Comparison of ENCODE assay signal across 8 cellular contexts in the genomic region with DNA sequence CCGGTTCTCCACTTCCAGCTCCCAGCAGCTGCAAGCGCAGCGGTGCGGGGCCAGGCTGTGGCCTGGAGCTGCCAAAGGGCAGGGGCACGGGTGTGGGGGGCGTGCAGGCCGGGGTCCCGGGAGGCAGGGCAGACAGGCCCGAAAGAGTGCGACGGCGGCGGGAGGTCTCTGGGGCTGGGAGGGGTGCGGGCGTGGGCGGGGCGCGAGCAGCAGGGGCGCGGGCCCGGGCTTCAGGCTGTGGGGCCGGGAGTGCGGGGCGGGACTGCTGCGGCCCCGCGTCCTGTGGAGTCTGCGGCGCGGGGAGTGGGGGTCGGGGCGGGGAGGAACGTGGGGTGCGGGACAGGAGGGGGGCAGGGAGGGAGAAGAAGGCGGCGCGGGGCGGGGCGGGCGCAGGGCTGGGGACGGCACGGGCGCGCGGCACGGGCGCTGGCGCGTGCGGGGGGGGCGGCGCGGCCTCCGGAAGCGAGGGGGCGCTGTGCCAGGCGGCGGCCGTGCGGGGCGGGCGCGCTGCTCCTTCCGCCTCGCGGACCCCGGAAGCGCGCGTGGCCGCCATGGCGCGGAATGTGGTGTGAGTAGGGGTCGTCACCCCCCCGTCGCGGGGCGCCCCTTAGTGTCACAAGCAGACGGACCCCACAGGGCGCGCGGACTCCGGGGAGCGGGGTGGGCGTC. TPM values are rescaled to one million over a fixed set of nuclear protein-coding genes. Genes with fewer than 3 reads are reported as not detected.
DNase-seq lines count a peak whose midpoint lies in the region; ATAC-seq and TF ChIP-seq lines count a peak whose summit lies in the region.

A gene (plus strand): TSS at position 521 of the 669 bp plus-strand sequence. CDS start 31 bp downstream, at position 552.

- no peak within 1 kb of the TSS for H3K4me2 ChIP-seq in PC-3 (ENCODE audit: low read length)

- in situ Hi-C loops in G401 (cut with HindIII; ENCODE audit: low sequenced_read_pairs): no loop called here

- no peak for TF ChIP-seq POLR2A in esophagus squamous epithelium (IDR thresholded peaks at IDR 0.05)

- H3K9me3 ChIP-seq in PC-3 (ENCODE audit: low read length): no peaks in the 10 kb centered on the region
- no peaks in the 10 kb centered on the region for H3K9me3 ChIP-seq in esophagus squamous epithelium
- no peaks in the 10 kb centered on the region for H3K9me3 ChIP-seq in psoas muscle

- no peaks in the 10 kb centered on the region for H3K79me2 ChIP-seq in PC-3 (ENCODE audit: low read length)

- H3K4me3 ChIP-seq in PC-3 (ENCODE audit: low read length) (no peak within 1 kb of the TSS), esophagus squamous epithelium (no peak within 1 kb of the TSS), psoas muscle (no peak within 1 kb of the TSS)

- CTCF ChIA-PET in PC-3 (lab: Charles Lee): interaction anchor here (0.5 kb wide), 1 partner anchor 42 kb away, joined by 3 read pairs; no protein-coding TSS in a partner anchor

- H2AFZ ChIP-seq in PC-3 (ENCODE audit: low read length): no peak within 1 kb of the TSS

- H3K9me2 ChIP-seq in PC-3 (replicated peaks; ENCODE audit: low read length): no peaks in the 10 kb centered on the region

- no peak for TF ChIP-seq CTCF in PC-3 (conservative IDR thresholded peaks at IDR 0.05; ENCODE audit: low read depth, low read length)
- no peak for TF ChIP-seq CTCF in esophagus squamous epithelium (IDR thresholded peaks at IDR 0.05)
- TF ChIP-seq CTCF in psoas muscle (IDR thresholded peaks at IDR 0.05): no peak

- no CpG with 5 or more reads among the region's 85 CpGs for WGBS in esophagus squamous epithelium, 2 donors
- WGBS in psoas muscle, 3 donors: no CpG with 5 or more reads among the region's 85 CpGs

- no peak within 1 kb of the TSS for H3K9ac ChIP-seq in PC-3 (ENCODE audit: low read length)

- no TSS peak for BruUV-seq in PC-3 (replicated peaks; lab: Mats Ljungman, UMichigan)

- no peaks in the 10 kb centered on the region for H3F3A ChIP-seq in PC-3 (ENCODE audit: low read length, unreplicated experiment)

- POLR2A ChIA-PET in PC-3 (lab: Charles Lee; ENCODE audit: unreplicated experiment): no interaction called here

- ATAC-seq in PC-3 (peak; percentile 39), psoas muscle (peak; percentile 62 to 72 (median 70)), HG03196 (IDR thresholded peaks at IDR 0.05; ENCODE audit: unreplicated experiment) (no peak), HG03280 (IDR thresholded peaks at IDR 0.05; ENCODE audit: unreplicated experiment) (no peak)

- H3K4me1 ChIP-seq in PC-3 (ENCODE audit: insufficient read depth, low read length): 0 out of 2 replicates have a peak, but pooled peaks cover 4% of the 10 kb centered on the region
- peaks cover 4 to 24% (median 5%) of the 10 kb centered on the region in 3 donors for H3K4me1 ChIP-seq in esophagus squamous epithelium
- no peaks in the 10 kb centered on the region for H3K4me1 ChIP-seq in psoas muscle

- intact Hi-C loops in PC-3 (cut with micrococcal nuclease) (loop anchor here (10.0 kb wide), 1 partner anchor 52 kb away; a partner anchor contains a TSS), esophagus squamous epithelium (cut with DNase I) (no loop called here), psoas muscle (cut with DNase I) (loop anchor here in 1 of 2 donors (10.0 kb wide), 1 partner anchor 52 kb away; a partner anchor contains a TSS)

- no peaks in the 10 kb centered on the region for H4K20me1 ChIP-seq in PC-3 (ENCODE audit: low read length)

- DNase-seq in G401 (ENCODE audit: low spot score) (no peak), PC-3 (no peak), esophagus squamous epithelium (lab: John Stamatoyannopoulos, UW) (no peak), psoas muscle (peak; percentile 14 to 17), NCI-H146 (lab: John Stamatoyannopoulos, UW) (no peak), DMS53 (lab: John Stamatoyannopoulos, UW) (no peak)

- H3K27ac ChIP-seq in PC-3 (ENCODE audit: low read length): no peak within 1 kb of the TSS
- no peak within 1 kb of the TSS for H3K27ac ChIP-seq in esophagus squamous epithelium
- H3K27ac ChIP-seq in psoas muscle: no peak within 1 kb of the TSS

- no peaks in the 10 kb centered on the region for H3K36me3 ChIP-seq in PC-3 (ENCODE audit: low read depth, low read length)
- no peaks in the 10 kb centered on the region for H3K36me3 ChIP-seq in esophagus squamous epithelium
- H3K36me3 ChIP-seq in psoas muscle (ENCODE audit: insufficient read depth in 1 of 2, low read depth in 1 of 2): no peaks in the 10 kb centered on the region

- H3K27me3 ChIP-seq in PC-3 (ENCODE audit: low read length) (no peaks in the 10 kb centered on the region), esophagus squamous epithelium (no peaks in the 10 kb centered on the region), psoas muscle (ENCODE audit: insufficient read depth in 3 of 3, low read length in 2 of 3) (no peaks in the 10 kb centered on the region)

RNA-seq across cellular contexts. Expression of the gene that starts here (rescaled TPM):
- 250 and 320 TPM in 2 replicates for total RNA-seq in G401 (2014; rRNA removed; shearing (Covaris generic))
- total RNA-seq in PC-3 (2014; rRNA removed) (232 and 299 TPM in 2 replicates), esophagus squamous epithelium (100 to 1,000 TPM; 128 to 231 (median 155) TPM), psoas muscle (10 to 100 TPM; 46.3 to 91.8 (median 66.9) TPM)
- polyA plus RNA-seq in psoas muscle: 100 to 1,000 TPM in 2 of 3 donors, 10 to 100 TPM in 1; 75.4 to 163 (median 130) TPM

Comparison
In these comparisons a context has a peak if more than half of its experiments do, and no peak if none do; other contexts are left out.
1. DNase-seq: peak in psoas muscle (2 of 2); none in G401 (single experiment), PC-3 (single experiment), esophagus squamous epithelium (single experiment), NCI-H146 (single experiment) and DMS53 (single experiment).
2. ATAC-seq: peak in PC-3 (single experiment) and psoas muscle (4 of 4); none in HG03196 (single experiment) and HG03280 (single experiment).